In the genomic region with DNA sequence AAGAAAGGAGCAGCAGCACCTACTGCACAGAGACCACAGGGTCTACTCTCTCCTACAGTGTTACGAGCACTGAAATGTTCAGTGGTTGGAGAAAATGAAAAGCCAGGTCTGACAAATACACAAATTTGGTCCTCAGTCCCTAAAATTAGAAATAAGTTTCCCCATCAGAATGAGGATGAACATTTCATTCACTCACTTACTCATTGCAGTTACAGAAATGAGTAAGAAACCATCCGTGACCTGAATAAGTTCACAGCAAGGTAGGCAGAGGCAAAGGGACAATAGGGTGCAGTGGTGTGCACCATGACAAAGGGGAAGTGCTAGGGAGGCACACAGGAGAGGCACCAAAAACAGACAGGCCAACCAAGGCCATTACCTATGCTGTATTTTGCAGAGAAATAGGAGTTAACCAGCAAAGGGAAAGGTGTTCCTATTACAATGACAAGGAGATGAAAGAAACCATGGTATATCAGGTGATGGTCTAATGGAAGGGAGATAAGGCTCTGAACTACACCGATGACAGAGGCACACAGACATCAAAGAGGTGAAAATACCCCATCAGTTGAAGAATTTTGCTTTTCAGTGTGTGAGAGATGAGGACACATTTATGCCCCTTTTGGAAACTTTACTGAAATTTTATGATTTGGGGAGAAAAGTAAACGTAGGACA, we compare ENCODE assay signal across 8 cellular contexts. TPM values are rescaled to one million over a fixed set of nuclear protein-coding genes. Genes with fewer than 3 reads are reported as not detected.
DNase-seq lines count a peak whose midpoint lies in the region; ATAC-seq and TF ChIP-seq lines count a peak whose summit lies in the region.

No MANE protein-coding gene starts in this region.

- H3K4me3 ChIP-seq in AG10803 (ENCODE audit: low read length) (no peak overlapping the region), upper lobe of left lung (no peak overlapping the region), H7 (ENCODE audit: insufficient read depth, low read depth, low read length) (no peak overlapping the region)

- peak; percentile 67 for ATAC-seq in GM19324 (IDR thresholded peaks at IDR 0.05; ENCODE audit: low FRiP score, unreplicated experiment)
- ATAC-seq in HG03159 (IDR thresholded peaks at IDR 0.05; ENCODE audit: unreplicated experiment) = peak; percentile 94
- ATAC-seq in upper lobe of left lung (ENCODE audit: low FRiP score in 2 of 2) = no peak

- no peaks in the 10 kb centered on the region for H3K27me3 ChIP-seq in upper lobe of left lung
- no peaks in the 10 kb centered on the region for H3K27me3 ChIP-seq in H7 (ENCODE audit: control insufficient read depth, insufficient read depth, low read length)

- POLR2A ChIA-PET in activated CD4-positive, alpha-beta T cell treated with anti-CD3 and anti-CD28 coated beads, Interleukin-2, amount 10 ng/mL, durations not matched to agents 7 days and 5 days (lab: Charles Lee) = no interaction called here

- H3K4me1 ChIP-seq in upper lobe of left lung = peaks cover 13 to 29% (median 25%) of the 10 kb centered on the region in 4 donors

- H3K27ac ChIP-seq in upper lobe of left lung = peak overlapping the region in 1 of 4 donors; percentile 77

- 73 to 81% methylated on average over 4 of the region's 4 CpGs for WGBS in upper lobe of left lung, 2 donors

- H3K4me3 Mint-ChIP-seq in activated CD4-positive, alpha-beta T cell treated with anti-CD3 and anti-CD28 coated beads, Interleukin-2, amount 10 ng/mL, durations not matched to agents 7 days and 5 days = no peak overlapping the region

- no peaks in the 10 kb centered on the region for H3K27me3 Mint-ChIP-seq in activated CD4-positive, alpha-beta T cell treated with anti-CD3 and anti-CD28 coated beads, Interleukin-2, amount 10 ng/mL, durations not matched to agents 7 days and 5 days

- no peak for TF ChIP-seq EP300 in upper lobe of left lung (IDR thresholded peaks at IDR 0.05)

- CTCF ChIA-PET in activated CD4-positive, alpha-beta T cell treated with anti-CD3 and anti-CD28 coated beads, Interleukin-2, amount 10 ng/mL, durations not matched to agents 7 days and 5 days (lab: Charles Lee) = no interaction called here

- peak; percentile 7 for DNase-seq in AG10803 (ENCODE audit: low read depth)
- peak; percentile 27 for DNase-seq in activated CD4-positive, alpha-beta T cell treated with anti-CD3 and anti-CD28 coated beads, Interleukin-2, amount 10 ng/mL, durations not matched to agents 7 days and 5 days
- peak; percentile 12 to 32 (median 27) for DNase-seq in stimulated activated CD4-positive, alpha-beta T cell treated with anti-CD3 and anti-CD28 coated beads, TNF-alpha, amount 100 ng/mL, for 24 hours (ENCODE audit: low read depth in 3 of 3)
- DNase-seq in upper lobe of left lung = no peak
- DNase-seq in H7 = no peak
- DNase-seq in kidney glomerular epithelial cell (lab: John Stamatoyannopoulos, UW) = no peak

- no peaks in the 10 kb centered on the region for H3K36me3 Mint-ChIP-seq in activated CD4-positive, alpha-beta T cell treated with anti-CD3 and anti-CD28 coated beads, Interleukin-2, amount 10 ng/mL, durations not matched to agents 7 days and 5 days (ENCODE audit: low read depth)

- H3K9me3 ChIP-seq in upper lobe of left lung = no peaks in the 10 kb centered on the region

- TF ChIP-seq CTCF in AG10803 (conservative IDR thresholded peaks at IDR 0.05; ENCODE audit: low read length) = no peak
- TF ChIP-seq CTCF in upper lobe of left lung (IDR thresholded peaks at IDR 0.05) = no peak

- H3K36me3 ChIP-seq in upper lobe of left lung (no peaks in the 10 kb centered on the region), H7 (replicated peaks; ENCODE audit: control insufficient read depth, insufficient read depth, low read length) (no peaks in the 10 kb centered on the region)

- H3K4me1 Mint-ChIP-seq in activated CD4-positive, alpha-beta T cell treated with anti-CD3 and anti-CD28 coated beads, Interleukin-2, amount 10 ng/mL, durations not matched to agents 7 days and 5 days = peaks cover 32% of the 10 kb centered on the region

- no peak for TF ChIP-seq POLR2A in upper lobe of left lung (IDR thresholded peaks at IDR 0.05)

- peaks cover 2% of the 10 kb centered on the region for H3K9me3 Mint-ChIP-seq in activated CD4-positive, alpha-beta T cell treated with anti-CD3 and anti-CD28 coated beads, Interleukin-2, amount 10 ng/mL, durations not matched to agents 7 days and 5 days

- H3K27ac Mint-ChIP-seq in activated CD4-positive, alpha-beta T cell treated with anti-CD3 and anti-CD28 coated beads, Interleukin-2, amount 10 ng/mL, durations not matched to agents 7 days and 5 days = peak overlapping the region; percentile 34

RNA-seq across cellular contexts. Expression of a gene that starts 29.4 kb away (rescaled TPM):
- total RNA-seq in activated CD4-positive, alpha-beta T cell treated with anti-CD3 and anti-CD28 coated beads, Interleukin-2, amount 10 ng/mL, durations not matched to agents 7 days and 5 days = 1 to 10 TPM; 1.2 to 1.3 TPM
- 10 to 100 TPM in 2 of 6 donors, 1 to 10 TPM in 4; 5.9 to 13.6 (median 7.8) TPM for total RNA-seq in upper lobe of left lung
- 5.3 and 7.6 TPM in 2 replicates for total RNA-seq in H7 (2014; rRNA removed; shearing (Covaris generic))

Comparison
In these comparisons a context has a peak if more than half of its experiments do, and no peak if none do; other contexts are left out.
1. DNase-seq: peak in AG10803 (single experiment), activated CD4-positive, alpha-beta T cell treated with anti-CD3 and anti-CD28 coated beads, Interleukin-2, amount 10 ng/mL, durations not matched to agents 7 days and 5 days (single experiment) and stimulated activated CD4-positive, alpha-beta T cell treated with anti-CD3 and anti-CD28 coated beads, TNF-alpha, amount 100 ng/mL, for 24 hours (3 of 3); none in upper lobe of left lung (0 of 2), H7 (single experiment) and kidney glomerular epithelial cell (single experiment).
2. ATAC-seq: peak in GM19324 (single experiment) and HG03159 (single experiment); none in upper lobe of left lung (0 of 2).